Comparison of ENCODE assay signal across 1 cellular context in genomic region chr17:40355123-40355803, GRCh38.
A peak's percentile ranks its signal among the peaks of the same experiment; 100 is the strongest.
TF ChIP-seq lines count a peak whose summit lies in the region.

No MANE protein-coding gene starts in this region.

TF ChIP-seq in WTC11, 78 proteins besides CTCF, POLR2A, EP300 and RAD21 (continued from another document):
- TF ChIP-seq AR (CRISPR knock-in tag; IDR thresholded peaks at IDR 0.05) (no peak), USF1 (CRISPR knock-in tag; IDR thresholded peaks at IDR 0.05) (no peak), CREB1 (CRISPR knock-in tag; IDR thresholded peaks at IDR 0.05) (no peak), USF2 (CRISPR knock-in tag; IDR thresholded peaks at IDR 0.05) (no peak), MXD4 (CRISPR knock-in tag; IDR thresholded peaks at IDR 0.05; ENCODE audit: borderline replicate concordance) (no peak), ZMAT4 (CRISPR knock-in tag; IDR thresholded peaks at IDR 0.05) (no peak), HMGA2 (CRISPR knock-in tag; IDR thresholded peaks at IDR 0.05) (no peak), ZBTB21 (CRISPR knock-in tag; IDR thresholded peaks at IDR 0.05; ENCODE audit: borderline replicate concordance) (0 out of 2 replicates have a peak, but pooled peaks have one; percentile 63), MLX (CRISPR knock-in tag; IDR thresholded peaks at IDR 0.05) (no peak), NR1H2 (CRISPR knock-in tag; IDR thresholded peaks at IDR 0.05) (no peak), NFYB (CRISPR knock-in tag; conservative IDR thresholded peaks at IDR 0.05; ENCODE audit: low read depth) (no peak), SP1 (CRISPR knock-in tag; conservative IDR thresholded peaks at IDR 0.05) (peak; percentile 62), FOXK1 (CRISPR knock-in tag; IDR thresholded peaks at IDR 0.05) (no peak), ZNF263 (CRISPR knock-in tag; IDR thresholded peaks at IDR 0.05; ENCODE audit: low read depth) (no peak), ZNF121 (CRISPR knock-in tag; IDR thresholded peaks at IDR 0.05) (peak; percentile 91), ZSCAN18 (CRISPR knock-in tag; IDR thresholded peaks at IDR 0.05) (no peak), ZNF138 (CRISPR knock-in tag; conservative IDR thresholded peaks at IDR 0.05) (0 out of 2 replicates have a peak, but pooled peaks have one; percentile 56), RORB (CRISPR knock-in tag; IDR thresholded peaks at IDR 0.05) (no peak), PRRX2 (CRISPR knock-in tag; IDR thresholded peaks at IDR 0.05) (no peak), E2F1 (CRISPR knock-in tag; IDR thresholded peaks at IDR 0.05) (no peak), ATF2 (CRISPR knock-in tag; IDR thresholded peaks at IDR 0.05; ENCODE audit: borderline replicate concordance, low read depth) (no peak), SMAD3 (CRISPR knock-in tag; IDR thresholded peaks at IDR 0.05; ENCODE audit: borderline replicate concordance) (no peak)
